8 cellular contexts compared by ENCODE assay signal in the genomic region with DNA sequence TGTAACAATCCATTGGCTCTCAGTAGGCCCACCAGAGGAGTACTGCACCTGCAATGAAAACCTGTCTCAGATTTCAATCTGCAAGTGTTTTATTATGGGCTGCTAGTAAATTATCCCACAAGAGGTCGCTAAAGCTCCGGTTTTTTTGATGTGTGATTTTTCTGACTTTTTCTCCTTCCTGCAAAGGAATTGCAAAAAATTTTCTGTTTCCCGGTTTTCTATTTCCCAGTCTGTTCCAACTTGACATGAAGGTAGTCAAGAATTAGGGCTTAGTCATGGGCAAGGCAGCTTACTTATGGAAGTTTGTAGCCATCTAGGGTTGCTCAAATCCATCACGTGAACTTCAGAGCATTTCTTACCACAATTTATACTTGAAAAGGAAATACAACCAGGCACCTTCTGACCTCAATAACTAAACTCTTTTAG. TPM values are rescaled to one million over a fixed set of nuclear protein-coding genes. Genes with fewer than 3 reads are reported as not detected.
A peak's percentile ranks its signal among the peaks of the same experiment; 100 is the strongest.
DNase-seq lines count a peak whose midpoint lies in the region; ATAC-seq, FAIRE-seq and TF ChIP-seq lines count a peak whose summit lies in the region.

No MANE protein-coding gene starts in this region.

- intact Hi-C loops in heart left ventricle (cut with DNase I) (loop anchor here (1.0 to 10.0 kb wide), 11 partner anchors 369 to 789 kb away; no protein-coding TSS in a partner anchor), left ventricle myocardium superior (cut with micrococcal nuclease) (loop anchor here (5.0 to 10.0 kb wide), 2 partner anchors 499 to 691 kb away; no protein-coding TSS in a partner anchor)

- CTCF ChIA-PET in RWPE1 (lab: Yijun Ruan, JAX): interaction anchor here (0.6 to 2.6 kb wide), 9 partner anchors 15 to 781 kb away, joined by 3 to 18 read pairs (median 4); no protein-coding TSS in a partner anchor

- H3K27me3 Mint-ChIP-seq in naive thymus-derived CD8-positive, alpha-beta T cell: peaks cover 0 to 5% (median 0%) of the 10 kb centered on the region in 5 donors

- TF ChIP-seq CTCF in heart left ventricle (IDR thresholded peaks at IDR 0.05) (peak; percentile 49 to 82 (median 72)), RWPE1 (conservative IDR thresholded peaks at IDR 0.05; ENCODE audit: low read depth) (peak; percentile 74)

- peak in 1 of 4 donors; percentile 48 for ATAC-seq in heart left ventricle
- no peak for ATAC-seq in left ventricle myocardium superior
- ATAC-seq in naive thymus-derived CD8-positive, alpha-beta T cell: peak; percentile 74 to 88
- no peak for ATAC-seq in HG02884 (IDR thresholded peaks at IDR 0.05; ENCODE audit: unreplicated experiment)

- FAIRE-seq in endometrium (lab: Jason Lieb, UNC): peak; percentile 18

- peaks cover 3 to 19% (median 9%) of the 10 kb centered on the region in 4 donors for H3K4me1 Mint-ChIP-seq in naive thymus-derived CD8-positive, alpha-beta T cell

- peak overlapping the region; percentile 27 to 80 (median 59) for H3K4me3 Mint-ChIP-seq in naive thymus-derived CD8-positive, alpha-beta T cell

- H3K27ac ChIP-seq in heart left ventricle (no peak overlapping the region), RWPE1 (no peak overlapping the region)

- DNase-seq in heart left ventricle (no peak), left ventricle myocardium superior (no peak), KBM-7 (peak; percentile 71), RWPE1 (ENCODE audit: low spot score) (peak; percentile 41), OCI-M2 (lab: John Stamatoyannopoulos, UW; ENCODE audit: unreplicated experiment) (no peak)
- peak in 5 of 10 donors; percentile 5 to 58 (median 54) for DNase-seq in naive thymus-derived CD8-positive, alpha-beta T cell

- no peaks in the 10 kb centered on the region for H3K9me3 ChIP-seq in heart left ventricle

- H3K4me1 ChIP-seq in heart left ventricle: peaks cover 0 to 6% (median 0%) of the 10 kb centered on the region in 12 donors

- no peaks in the 10 kb centered on the region for H3K9me3 Mint-ChIP-seq in naive thymus-derived CD8-positive, alpha-beta T cell

- in situ Hi-C loops in KBM-7 (cut with MboI; ENCODE audit: low pct_unique_long_range_greater_than_20kb, low sequenced_read_pairs): loop anchor here (25.0 kb wide), 1 partner anchor 676 kb away; no protein-coding TSS in a partner anchor

- H3K36me3 Mint-ChIP-seq in naive thymus-derived CD8-positive, alpha-beta T cell: no peaks in the 10 kb centered on the region

- POLR2A ChIA-PET in RWPE1 (lab: Yijun Ruan, JAX; ENCODE audit: low non-redundant PET): no interaction called here
- POLR2A ChIA-PET in naive thymus-derived CD8-positive, alpha-beta T cell (lab: Charles Lee): no interaction called here

- no peak overlapping the region for H3K4me3 ChIP-seq in heart left ventricle

- no peaks in the 10 kb centered on the region for H3K27me3 ChIP-seq in heart left ventricle

- no peak for TF ChIP-seq POLR2A in heart left ventricle (IDR thresholded peaks at IDR 0.05)

- no peaks in the 10 kb centered on the region for H3K36me3 ChIP-seq in heart left ventricle

- H3K27ac Mint-ChIP-seq in naive thymus-derived CD8-positive, alpha-beta T cell: peak overlapping the region in 1 of 10 donors; percentile 38

- 8 to 11% (median 10%) methylated on average over 4 of the region's 4 CpGs for WGBS in heart left ventricle, 4 donors

RNA-seq across cellular contexts. Expression of a gene that starts 38.5 kb away (rescaled TPM):
- total RNA-seq in heart left ventricle (10 to 100 TPM in 6 of 9 donors, 1 to 10 TPM in 3; 6.3 to 17.1 (median 10.5) TPM), left ventricle myocardium superior (7.9 TPM)
- polyA plus RNA-seq in heart left ventricle: 10 to 100 TPM in 1 of 2 donors, 1 to 10 TPM in 1; 5.7 to 10.3 TPM
- total RNA-seq in naive thymus-derived CD8-positive, alpha-beta T cell: 10 to 100 TPM; 16.0 to 16.1 TPM
- polyA plus RNA-seq in naive thymus-derived CD8-positive, alpha-beta T cell: 1 to 10 TPM; 2.3 to 4.9 (median 3.5) TPM

Comparison
In these comparisons a context has a peak if more than half of its experiments do, and no peak if none do; other contexts are left out.
1. ATAC-seq: peak in naive thymus-derived CD8-positive, alpha-beta T cell (2 of 2); none in left ventricle myocardium superior (single experiment) and HG02884 (single experiment).
2. DNase-seq: peak in KBM-7 (single experiment) and RWPE1 (single experiment); none in heart left ventricle (0 of 5), left ventricle myocardium superior (single experiment) and OCI-M2 (single experiment).